In the genomic region with DNA sequence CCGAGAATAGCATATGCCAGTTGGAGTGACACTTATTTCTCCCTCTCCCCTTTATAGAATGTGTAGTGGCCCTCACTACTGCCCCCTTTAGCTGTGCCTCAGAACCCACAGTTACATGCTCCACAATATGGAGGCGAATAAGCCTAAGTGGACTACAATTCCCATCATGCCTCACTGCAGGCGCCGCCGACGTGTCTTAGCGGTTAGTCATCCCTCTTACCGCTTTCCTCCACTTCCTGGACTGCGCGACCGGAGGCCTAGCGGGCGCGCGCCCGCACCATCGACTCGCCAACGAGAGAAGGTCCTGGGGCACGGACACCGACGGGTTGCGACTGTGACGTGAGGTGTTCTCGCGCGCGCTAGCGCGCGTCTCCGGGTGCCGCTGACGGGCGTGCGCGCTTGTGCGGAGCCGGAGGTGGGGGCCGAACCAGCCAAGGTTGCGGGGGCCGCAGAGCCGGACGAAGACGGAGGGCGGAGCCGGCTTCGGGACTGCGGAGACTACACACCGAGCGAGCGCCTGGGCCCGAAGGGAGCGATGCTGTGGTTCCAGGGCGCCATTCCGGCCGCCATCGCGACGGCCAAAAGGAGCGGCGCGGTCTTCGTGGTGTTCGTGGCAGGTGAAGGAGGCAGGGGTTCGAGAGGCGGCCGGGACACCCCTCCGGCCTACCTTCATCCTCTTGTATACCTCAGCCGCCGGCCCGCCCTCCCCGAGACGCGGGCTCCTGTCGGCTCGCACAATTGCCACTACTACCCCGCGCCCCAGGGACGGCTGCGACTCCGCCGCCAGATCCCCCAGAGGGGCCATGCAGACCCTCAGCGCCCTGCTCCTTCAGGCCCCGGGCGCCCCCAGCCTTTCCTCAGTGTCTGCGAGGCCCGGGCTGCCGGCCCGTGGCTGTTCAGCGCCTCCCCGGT, we compare ENCODE assay signal across 8 cellular contexts. TPM values are rescaled to one million over a fixed set of nuclear protein-coding genes. Genes with fewer than 3 reads are reported as not detected.
A peak's percentile ranks its signal among the peaks of the same experiment; 100 is the strongest.
DNase-seq lines count a peak whose midpoint lies in the region; ATAC-seq, FAIRE-seq and TF ChIP-seq lines count a peak whose summit lies in the region.

A gene with protein sequence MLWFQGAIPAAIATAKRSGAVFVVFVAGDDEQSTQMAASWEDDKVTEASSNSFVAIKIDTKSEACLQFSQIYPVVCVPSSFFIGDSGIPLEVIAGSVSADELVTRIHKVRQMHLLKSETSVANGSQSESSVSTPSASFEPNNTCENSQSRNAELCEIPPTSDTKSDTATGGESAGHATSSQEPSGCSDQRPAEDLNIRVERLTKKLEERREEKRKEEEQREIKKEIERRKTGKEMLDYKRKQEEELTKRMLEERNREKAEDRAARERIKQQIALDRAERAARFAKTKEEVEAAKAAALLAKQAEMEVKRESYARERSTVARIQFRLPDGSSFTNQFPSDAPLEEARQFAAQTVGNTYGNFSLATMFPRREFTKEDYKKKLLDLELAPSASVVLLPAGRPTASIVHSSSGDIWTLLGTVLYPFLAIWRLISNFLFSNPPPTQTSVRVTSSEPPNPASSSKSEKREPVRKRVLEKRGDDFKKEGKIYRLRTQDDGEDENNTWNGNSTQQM (plus strand): TSS at position 461 of the 912 bp plus-strand sequence. CDS start 75 bp downstream, at position 536.

- peaks cover 38% of the 10 kb centered on the region for H4K20me1 ChIP-seq in HepG2 (ENCODE audit: insufficient read depth, low read length)

- in situ Hi-C loops in HepG2 (cut with HindIII; ENCODE audit: extremely low pct_ligation_motif_present, low pct_unique_long_range_greater_than_20kb): no loop called here

- DNase-seq in NCI-H748 treated with DMSO at 0.1 percent for 48 hours (lab: John Stamatoyannopoulos, UW) (peak; percentile 84), dermis blood vessel endothelial cell (peak; percentile 100), HepG2 (ENCODE audit: low spot score) (peak; percentile 99)
- peak; percentile 90 to 95 for DNase-seq in activated CD4-positive, alpha-beta T cell treated with anti-CD3 and anti-CD28 coated beads, Interleukin-2, amount 50 U/mL, for 4 hours
- DNase-seq in stimulated activated CD4-positive, alpha-beta T cell treated with anti-CD3 and anti-CD28 coated beads, Interleukin-4, amount 100 ng/mL, for 24 hours: peak; percentile 95

- peaks cover 26% of the 10 kb centered on the region for H3K4me1 ChIP-seq in HepG2 (ENCODE audit: insufficient read depth, low read length)

- H3K4me3 ChIP-seq in HepG2 (replicated peaks in 1 of 3; ENCODE audit: insufficient read depth in 1 of 3, low read depth in 2 of 3, low read length in 3 of 3): peak within 1 kb of the TSS; percentile 85 to 98 (median 95)

- peak; percentile 49 for TF ChIP-seq RAD21 in HepG2 (CRISPR knock-in tag; IDR thresholded peaks at IDR 0.05)

- peaks cover 44% of the 10 kb centered on the region for H3K79me2 ChIP-seq in HepG2 (ENCODE audit: insufficient read depth, low read length)

- WGBS in HepG2 (ENCODE audit: low lambda C conversion rate): 3% methylated on average over 52 of the region's 92 CpGs

- intact Hi-C loops in HepG2 (cut with micrococcal nuclease; ENCODE audit: unreplicated experiment): loop anchor here (2.0 kb wide), 1 partner anchor 211 kb away; a partner anchor contains a TSS

- no peak; a peak in 1 of 4 replicates for TF ChIP-seq EP300 in HepG2 (IDR thresholded peaks at IDR 0.05; ENCODE audit: low read depth in 2 of 2, low read length in 2 of 2)
- no peak for TF ChIP-seq EP300 in HepG2 (CRISPR knock-in tag; IDR thresholded peaks at IDR 0.05; ENCODE audit: borderline replicate concordance)

- H3K9ac ChIP-seq in HepG2 (ENCODE audit: insufficient read depth, low read depth, low read length): peak within 1 kb of the TSS; percentile 99

- no peaks in the 10 kb centered on the region; a peak in 1 of 5 replicates for H3K27me3 ChIP-seq in HepG2 (ENCODE audit: control insufficient read depth in 1 of 2, insufficient read depth in 2 of 2, low read length in 2 of 2)

- TSS peak; percentile 71 for BruUV-seq in HepG2 (replicated peaks; lab: Mats Ljungman, UMichigan)

- peak; percentile 97 to 98 for TF ChIP-seq POLR2A in HepG2 (IDR thresholded peaks at IDR 0.05; ENCODE audit: insufficient read depth in 1 of 2, low read depth in 2 of 2, low read length in 2 of 2)

- POLR2A ChIA-PET in HepG2 (lab: Yijun Ruan, JAX): interaction anchor here (0.7 to 1.1 kb wide), 7 partner anchors 15 to 823 kb away, joined by 3 to 5 read pairs (median 3); a partner anchor contains a TSS

- H2AFZ ChIP-seq in HepG2 (ENCODE audit: low read length): peak within 1 kb of the TSS; percentile 78

- peak within 1 kb of the TSS; percentile 83 for H3K4me2 ChIP-seq in HepG2 (ENCODE audit: low read depth, low read length)

- H3K27ac ChIP-seq in C4-2B (peak within 1 kb of the TSS; percentile 95), HepG2 (ENCODE audit: extremely low read length, insufficient read depth, low read length) (peak within 1 kb of the TSS; percentile 93)

- CTCF ChIA-PET in HepG2 (lab: Yijun Ruan, JAX; ENCODE audit: low intra/inter-chr PET ratio, low total read pairs): no interaction called here

- H3K9me3 ChIP-seq in HepG2 (ENCODE audit: low read length): no peaks in the 10 kb centered on the region

- TF ChIP-seq CTCF in C4-2B (conservative IDR thresholded peaks at IDR 0.05): peak; percentile 58
- peak; percentile 79 for TF ChIP-seq CTCF in HepG2 (CRISPR knock-in tag; IDR thresholded peaks at IDR 0.05)

- ATAC-seq in GM19351 (IDR thresholded peaks at IDR 0.05; ENCODE audit: unreplicated experiment) (peak; percentile 85), HG03558 (IDR thresholded peaks at IDR 0.05; ENCODE audit: extremely low read depth, unreplicated experiment) (peak; percentile 81), HepG2 (peak; percentile 93)

- peaks cover 0 to 16% of the 10 kb centered on the region in 2 experiments; a peak in 3 of 5 replicates for H3K36me3 ChIP-seq in HepG2 (replicated peaks in 1 of 2; ENCODE audit: control insufficient read depth in 1 of 2, insufficient read depth in 2 of 2, low read length in 2 of 2)

- FAIRE-seq in HepG2 (lab: Jason Lieb, UNC): peak; percentile 99

TF ChIP-seq in HepG2, 621 proteins besides CTCF, POLR2A, EP300 and RAD21 (continues in another document):
- TF ChIP-seq, protein P1, sequence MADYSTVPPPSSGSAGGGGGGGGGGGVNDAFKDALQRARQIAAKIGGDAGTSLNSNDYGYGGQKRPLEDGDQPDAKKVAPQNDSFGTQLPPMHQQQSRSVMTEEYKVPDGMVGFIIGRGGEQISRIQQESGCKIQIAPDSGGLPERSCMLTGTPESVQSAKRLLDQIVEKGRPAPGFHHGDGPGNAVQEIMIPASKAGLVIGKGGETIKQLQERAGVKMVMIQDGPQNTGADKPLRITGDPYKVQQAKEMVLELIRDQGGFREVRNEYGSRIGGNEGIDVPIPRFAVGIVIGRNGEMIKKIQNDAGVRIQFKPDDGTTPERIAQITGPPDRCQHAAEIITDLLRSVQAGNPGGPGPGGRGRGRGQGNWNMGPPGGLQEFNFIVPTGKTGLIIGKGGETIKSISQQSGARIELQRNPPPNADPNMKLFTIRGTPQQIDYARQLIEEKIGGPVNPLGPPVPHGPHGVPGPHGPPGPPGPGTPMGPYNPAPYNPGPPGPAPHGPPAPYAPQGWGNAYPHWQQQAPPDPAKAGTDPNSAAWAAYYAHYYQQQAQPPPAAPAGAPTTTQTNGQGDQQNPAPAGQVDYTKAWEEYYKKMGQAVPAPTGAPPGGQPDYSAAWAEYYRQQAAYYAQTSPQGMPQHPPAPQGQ (CRISPR knock-in tag; IDR thresholded peaks at IDR 0.05; ENCODE audit: borderline replicate concordance): peak; percentile 66; the same call in 1 of the 2 replicates
- peak; percentile 76; the same call in 1 of the 2 replicates for TF ChIP-seq ZNF792 (CRISPR knock-in tag; IDR thresholded peaks at IDR 0.05)
- peak; percentile 57; the same call in 1 of the 2 replicates for TF ChIP-seq NFYB (CRISPR knock-in tag; IDR thresholded peaks at IDR 0.05)
- TF ChIP-seq, protein P2, sequence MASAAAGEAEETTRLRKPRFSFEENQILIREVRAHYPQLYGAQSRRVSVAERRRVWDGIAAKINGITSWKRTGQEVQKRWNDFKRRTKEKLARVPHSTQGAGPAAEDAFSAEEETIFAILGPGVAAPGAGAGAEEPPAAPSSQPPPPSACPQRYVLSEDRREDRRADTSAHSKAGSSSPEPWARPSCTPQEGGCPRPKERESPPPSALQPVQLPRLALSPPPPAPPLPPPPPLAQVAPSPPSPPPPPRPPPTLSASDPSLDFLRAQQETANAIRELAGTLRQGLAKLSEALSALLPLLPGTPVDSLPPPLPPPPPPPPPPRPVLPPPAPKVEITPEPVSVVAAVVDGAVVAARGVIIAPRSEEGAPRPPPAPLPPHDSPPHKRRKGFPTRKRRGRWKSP (CRISPR knock-in tag; IDR thresholded peaks at IDR 0.05): peak; percentile 91
- peak; percentile 88; the same call in 1 of the 2 replicates for TF ChIP-seq ZNF335 (CRISPR knock-in tag; IDR thresholded peaks at IDR 0.05)
- peak; percentile 78 for TF ChIP-seq ZNF331 (CRISPR knock-in tag; IDR thresholded peaks at IDR 0.05)
- TF ChIP-seq ZNF207 (IDR thresholded peaks at IDR 0.05; ENCODE audit: borderline replicate concordance): no peak
- TF ChIP-seq DNMT1 (CRISPR knock-in tag; IDR thresholded peaks at IDR 0.05): 0 out of 2 replicates have a peak, but pooled peaks have one; percentile 38

RNA-seq across cellular contexts. Expression of the gene that starts here (rescaled TPM):
- total RNA-seq in dermis blood vessel endothelial cell (69.1 and 89.3 TPM in 2 replicates), HepG2 (2016; rRNA removed; fragmentation: Illumina TruSeq; extraction: Trizol) (74.2 and 75.1 TPM in 2 replicates)
- total RNA-seq in HepG2 (2016; cell fraction: cytosol; rRNA removed; fragmentation: Illumina TruSeq; extraction: Trizol; ENCODE audit: low read depth): 40.4 and 45.3 TPM in 2 replicates
- 70.5 and 71.1 TPM in 2 replicates for total RNA-seq in HepG2 (2016; cell fraction: insoluble cytoplasmic fraction; rRNA removed; fragmentation: Illumina TruSeq; extraction: Trizol)
- 29.8 and 34.0 TPM in 2 replicates for total RNA-seq in HepG2 (2016; cell fraction: membrane; rRNA removed; fragmentation: Illumina TruSeq; extraction: Trizol)
- total RNA-seq in HepG2 (2016; cell fraction: nucleus; rRNA removed; fragmentation: Illumina TruSeq; extraction: Trizol): 141 and 154 TPM in 2 replicates
- 85.3 and 104 TPM in 2 replicates for polyA plus RNA-seq in HepG2 (2011; rRNA removed)
- polyA plus RNA-seq in HepG2 (2011; cell fraction: cytosol; rRNA removed): 22.4 and 39.6 TPM in 2 replicates
- polyA plus RNA-seq in HepG2 (2011; cell fraction: nucleus; rRNA removed): 94.4 and 115 TPM in 2 replicates
- 80.1 and 83.5 TPM in 2 replicates for polyA plus RNA-seq in HepG2 (2012)
- polyA plus RNA-seq in HepG2 (2016; cell fraction: cytosol; fragmentation: Illumina TruSeq; extraction: Trizol; ENCODE audit: low read depth): 3.6 and 4.1 TPM in 2 replicates
- polyA plus RNA-seq in HepG2 (2016; cell fraction: insoluble cytoplasmic fraction; fragmentation: Illumina TruSeq; extraction: Trizol; ENCODE audit: low read depth): 91.1 and 96.1 TPM in 2 replicates
- 11.3 and 13.5 TPM in 2 replicates for polyA plus RNA-seq in HepG2 (2016; cell fraction: membrane; fragmentation: Illumina TruSeq; extraction: Trizol; ENCODE audit: low read depth)
- polyA plus RNA-seq in HepG2 (2016; cell fraction: nucleus; fragmentation: Illumina TruSeq; extraction: Trizol; ENCODE audit: insufficient read depth, low read depth): 269 and 273 TPM in 2 replicates
- 22.1 and 48.2 TPM in 2 replicates for polyA minus RNA-seq in HepG2 (2011; rRNA and poly(A)+ RNA removed; ENCODE audit: low replicate concordance)
- polyA minus RNA-seq in HepG2 (2011; cell fraction: cytosol; rRNA and poly(A)+ RNA removed): 52.9 and 56.1 TPM in 2 replicates
- 189 and 224 TPM in 2 replicates for polyA minus RNA-seq in HepG2 (2011; cell fraction: nucleus; rRNA and poly(A)+ RNA removed)

Comparison
In these comparisons a context has a peak if more than half of its experiments do, and no peak if none do; other contexts are left out.
1. Peak in every context shown above with its lines: DNase-seq, ATAC-seq, H3K4me3 ChIP-seq and H3K27ac ChIP-seq.